In the genomic region with DNA sequence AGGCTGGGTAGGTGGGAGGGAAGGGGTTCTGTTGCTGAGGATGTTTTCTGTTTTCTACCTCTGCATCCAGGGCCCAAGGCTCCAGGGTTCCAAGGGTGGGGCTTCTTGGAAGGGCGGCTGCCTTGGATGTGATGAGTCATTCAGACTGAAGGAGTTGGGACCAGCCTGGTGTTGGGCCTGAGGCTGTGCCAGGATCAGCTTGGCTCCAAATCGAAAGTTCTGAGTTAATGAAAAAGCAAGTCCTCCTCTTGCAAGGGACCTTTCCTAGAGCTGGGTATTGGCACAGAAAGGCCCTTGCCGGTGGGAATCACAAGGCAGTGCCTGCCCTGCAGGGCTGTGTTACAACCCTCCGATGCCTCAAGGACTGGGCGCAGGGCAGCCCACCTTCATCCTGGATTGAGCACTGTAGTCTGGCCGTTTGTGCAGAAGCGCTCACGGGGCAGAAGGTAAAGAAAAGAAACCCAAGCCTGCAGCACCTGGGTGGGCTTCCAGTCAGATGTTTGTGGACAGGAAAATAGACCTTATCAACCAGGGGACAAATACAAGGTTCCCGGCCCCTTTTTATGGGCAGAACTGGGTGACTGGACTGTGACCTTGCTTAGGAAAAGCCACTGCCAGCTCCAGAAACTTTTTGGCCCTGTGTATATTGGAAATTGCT, we compare ENCODE assay signal across 7 cellular contexts. TPM values are rescaled to one million over a fixed set of nuclear protein-coding genes. Genes with fewer than 3 reads are reported as not detected.
A peak's percentile ranks its signal among the peaks of the same experiment; 100 is the strongest.
DNase-seq lines count a peak whose midpoint lies in the region; ATAC-seq, FAIRE-seq and TF ChIP-seq lines count a peak whose summit lies in the region.

No MANE protein-coding gene starts in this region.

- H4K20me1 ChIP-seq in OCI-LY7 (ENCODE audit: insufficient read depth, low read length), result 0 out of 2 replicates have a peak, but pooled peaks cover 3% of the 10 kb centered on the region

- TF ChIP-seq CTCF in colonic mucosa (IDR thresholded peaks at IDR 0.05) (no peak), OCI-LY7 (conservative IDR thresholded peaks at IDR 0.05; ENCODE audit: low read length) (no peak)

- no peak for ATAC-seq in GM19324 (IDR thresholded peaks at IDR 0.05; ENCODE audit: low FRiP score, unreplicated experiment)
- ATAC-seq in HG03039 (IDR thresholded peaks at IDR 0.05; ENCODE audit: unreplicated experiment), result no peak

- H3K36me3 ChIP-seq in MG63 (peaks cover 22% of the 10 kb centered on the region), colonic mucosa (no peaks in the 10 kb centered on the region), OCI-LY7 (ENCODE audit: insufficient read depth, low read length) (peaks cover 81% of the 10 kb centered on the region; the same call in 1 of the 2 replicates)

- H3K4me3 ChIP-seq in MG63 (no peak overlapping the region), colonic mucosa (no peak overlapping the region), OCI-LY7 (ENCODE audit: low read depth, low read length, poor library complexity, severe bottlenecking) (no peak overlapping the region)

- peak overlapping the region; percentile 64 for H3K27ac ChIP-seq in colonic mucosa
- no peak overlapping the region for H3K27ac ChIP-seq in OCI-LY7 (ENCODE audit: low read depth, low read length, poor library complexity, severe bottlenecking)

- no peak overlapping the region for H3K4me2 ChIP-seq in OCI-LY7 (ENCODE audit: low read length)

- intact Hi-C loops in colonic mucosa (cut with DNase I), result no loop called here
- intact Hi-C loops in OCI-LY7 (cut with micrococcal nuclease; ENCODE audit: unreplicated experiment), result no loop called here

- BruUV-seq in OCI-LY7 (replicated peaks; lab: Mats Ljungman, UMichigan), result no TSS peak

- POLR2A ChIA-PET in OCI-LY7 (lab: Charles Lee), result no interaction called here

- no peaks in the 10 kb centered on the region for H3K9me2 ChIP-seq in OCI-LY7 (ENCODE audit: insufficient read depth, low read length)

- H3K9me3 ChIP-seq in MG63, result no peaks in the 10 kb centered on the region
- no peaks in the 10 kb centered on the region for H3K9me3 ChIP-seq in colonic mucosa
- no peaks in the 10 kb centered on the region for H3K9me3 ChIP-seq in OCI-LY7 (ENCODE audit: low read length)

- CTCF ChIA-PET in OCI-LY7 (lab: Charles Lee; ENCODE audit: unreplicated experiment), result no interaction called here

- DNase-seq in MG63 (peak; percentile 95), colonic mucosa (peak; percentile 84), medulla oblongata (ENCODE audit: extremely low spot score) (peak; percentile 76), urothelium cell line (ENCODE audit: low spot score) (peak; percentile 86), OCI-LY7 (ENCODE audit: low spot score) (no peak)

- peaks cover 13% of the 10 kb centered on the region for H3K4me1 ChIP-seq in colonic mucosa
- peaks cover 21% of the 10 kb centered on the region for H3K4me1 ChIP-seq in OCI-LY7 (ENCODE audit: insufficient read depth, low read length, poor library complexity, severe bottlenecking)

- H3K9ac ChIP-seq in colonic mucosa (ENCODE audit: low read depth in 2 of 2, low read length in 2 of 2), result peak overlapping the region in 1 of 2 donors; percentile 2

- no peak for FAIRE-seq in urothelium cell line (lab: Jason Lieb, UNC)

- no peak overlapping the region for H2AFZ ChIP-seq in OCI-LY7 (ENCODE audit: low read length)

- H3K79me2 ChIP-seq in OCI-LY7 (ENCODE audit: insufficient read depth, low read depth, low read length), result peaks cover 6% of the 10 kb centered on the region; the same call in 1 of the 2 replicates

- H3K27me3 ChIP-seq in MG63, result no peaks in the 10 kb centered on the region
- H3K27me3 ChIP-seq in colonic mucosa, result no peaks in the 10 kb centered on the region

RNA-seq across cellular contexts. Expression of a gene that starts 27.1 kb away (rescaled TPM):
- 10.4 and 15.1 TPM in 2 replicates for total RNA-seq in MG63 (2014; rRNA removed; shearing (Covaris generic); ENCODE audit: low replicate concordance)
- 10 to 100 TPM; 28.5 to 28.7 TPM for total RNA-seq in colonic mucosa
- 51.9 and 64.1 TPM in 2 replicates for total RNA-seq in OCI-LY7 (2014; rRNA removed; shearing (Covaris generic))
- total RNA-seq in OCI-LY7 (2022), result 75.1 and 76.2 TPM in 2 replicates

RNA-seq across cellular contexts. Expression of a gene that starts 52.5 kb away (rescaled TPM):
- 165 and 174 TPM in 2 replicates for total RNA-seq in MG63 (2014; rRNA removed; shearing (Covaris generic); ENCODE audit: low replicate concordance)
- total RNA-seq in colonic mucosa, result 10 to 100 TPM; 44.0 to 54.8 TPM
- total RNA-seq in OCI-LY7 (2014; rRNA removed; shearing (Covaris generic)), result 55.7 and 64.2 TPM in 2 replicates
- 72.5 and 75.2 TPM in 2 replicates for total RNA-seq in OCI-LY7 (2022)
